8 cellular contexts compared by ENCODE assay signal in the genomic region with DNA sequence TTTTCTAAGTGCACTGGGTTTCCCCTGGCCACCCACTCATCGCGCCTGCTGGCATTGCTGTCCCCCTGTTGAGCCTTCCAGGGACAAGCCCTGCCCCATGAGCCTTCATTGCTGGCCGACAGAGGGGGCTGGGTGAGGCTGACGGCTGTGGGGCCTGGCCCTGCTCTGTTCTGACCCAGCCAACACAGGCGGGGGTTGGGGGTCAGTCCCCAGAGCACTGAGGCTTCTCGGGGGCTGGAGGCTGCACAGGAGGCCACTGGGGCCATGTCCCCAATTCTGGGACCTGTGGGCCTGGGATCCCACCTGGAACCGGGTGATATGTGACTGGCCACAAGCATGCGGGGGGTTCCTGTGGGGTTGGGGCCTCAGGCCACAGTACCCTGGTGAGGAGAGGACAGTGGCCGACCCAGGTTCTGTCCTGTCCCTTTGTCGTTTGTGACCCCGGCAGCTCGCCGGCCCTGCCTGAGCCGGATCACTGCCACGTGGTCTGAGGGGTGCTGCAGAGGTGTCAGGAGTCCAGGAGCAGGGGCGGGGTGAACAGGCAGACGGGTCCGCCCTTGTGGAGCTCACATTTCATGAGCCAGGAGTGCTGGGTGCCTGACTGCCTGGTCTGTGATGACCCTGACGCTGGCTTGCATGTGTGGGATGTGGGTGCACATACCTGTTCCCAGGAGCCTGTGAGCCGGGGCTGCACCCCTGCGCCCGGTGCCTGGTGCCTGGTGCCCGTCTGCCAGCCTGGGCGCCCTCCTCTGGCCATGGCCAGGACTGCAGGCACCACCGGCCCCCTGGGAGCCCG. TPM values are rescaled to one million over a fixed set of nuclear protein-coding genes. Genes with fewer than 3 reads are reported as not detected.
A peak's percentile ranks its signal among the peaks of the same experiment; 100 is the strongest.
DNase-seq lines count a peak whose midpoint lies in the region; ATAC-seq and TF ChIP-seq lines count a peak whose summit lies in the region.

No MANE protein-coding gene starts in this region.

- intact Hi-C loops in Panc1 (cut with micrococcal nuclease; ENCODE audit: unreplicated experiment) (loop anchor here (5.0 kb wide), 1 partner anchor 69 kb away; no protein-coding TSS in a partner anchor), spleen (cut with DNase I; ENCODE audit: low total_unique reads) (no loop called here)
- intact Hi-C loops in activated T-helper 2 cell treated with anti-CD3 and anti-CD28 coated beads, Interferon-gamma antibody, Interleukin-2, Interleukin-4, amounts not matched to agents 10 μg/mL and 5 μg/mL and 100 μg/mL, durations not matched to agents 14 hours and 24 hours and 36 hours (cut with micrococcal nuclease), result loop anchor here (2.0 kb wide), 1 partner anchor 68 kb away; no protein-coding TSS in a partner anchor

- POLR2A ChIA-PET in Panc1 (lab: Charles Lee), result no interaction called here

- H3K9me3 Mint-ChIP-seq in activated T-helper 2 cell treated with anti-CD3 and anti-CD28 coated beads, Interferon-gamma antibody, Interleukin-2, Interleukin-4, amounts not matched to agents 10 μg/mL and 5 μg/mL and 100 μg/mL, durations not matched to agents 14 hours and 24 hours and 36 hours, result no peaks in the 10 kb centered on the region
- H3K9me3 Mint-ChIP-seq in glutamatergic neuron (ENCODE audit: unreplicated experiment), result peaks cover 2% of the 10 kb centered on the region

- H3K36me3 Mint-ChIP-seq in activated T-helper 2 cell treated with anti-CD3 and anti-CD28 coated beads, Interferon-gamma antibody, Interleukin-2, Interleukin-4, amounts not matched to agents 10 μg/mL and 5 μg/mL and 100 μg/mL, durations not matched to agents 14 hours and 24 hours and 36 hours (ENCODE audit: low read depth), result peaks cover 8% of the 10 kb centered on the region
- no peaks in the 10 kb centered on the region for H3K36me3 Mint-ChIP-seq in glutamatergic neuron (ENCODE audit: unreplicated experiment)

- H3K4me1 ChIP-seq in Panc1 (ENCODE audit: control insufficient read depth, insufficient read depth, low read length) (peaks cover 13% of the 10 kb centered on the region), spleen (peaks cover 0 to 27% (median 15%) of the 10 kb centered on the region in 6 donors)

- no peak overlapping the region for H3K4me3 Mint-ChIP-seq in activated T-helper 2 cell treated with anti-CD3 and anti-CD28 coated beads, Interferon-gamma antibody, Interleukin-2, Interleukin-4, amounts not matched to agents 10 μg/mL and 5 μg/mL and 100 μg/mL, durations not matched to agents 14 hours and 24 hours and 36 hours (ENCODE audit: low read depth)
- no peak overlapping the region for H3K4me3 Mint-ChIP-seq in glutamatergic neuron (ENCODE audit: unreplicated experiment)

- no TSS peak for BruUV-seq in Panc1 (replicated peaks; lab: Mats Ljungman, UMichigan)

- peaks cover 5% of the 10 kb centered on the region for H3K27me3 Mint-ChIP-seq in activated T-helper 2 cell treated with anti-CD3 and anti-CD28 coated beads, Interferon-gamma antibody, Interleukin-2, Interleukin-4, amounts not matched to agents 10 μg/mL and 5 μg/mL and 100 μg/mL, durations not matched to agents 14 hours and 24 hours and 36 hours (ENCODE audit: low read depth)
- peaks cover 6% of the 10 kb centered on the region for H3K27me3 Mint-ChIP-seq in glutamatergic neuron (ENCODE audit: unreplicated experiment)

- no peak for TF ChIP-seq POLR2A in spleen (IDR thresholded peaks at IDR 0.05)

- H3K4me3 ChIP-seq in Panc1 (ENCODE audit: low read depth in 2 of 2, low read length in 2 of 2) (no peak overlapping the region), spleen (no peak overlapping the region)

- ATAC-seq in Panc1 (peak; percentile 61), HG02885 (IDR thresholded peaks at IDR 0.05; ENCODE audit: poor library complexity, unreplicated experiment) (no peak)

- TF ChIP-seq CTCF in Panc1 (IDR thresholded peaks at IDR 0.05), result peak; percentile 92
- peak; percentile 78 for TF ChIP-seq CTCF in glutamatergic neuron (IDR thresholded peaks at IDR 0.05; ENCODE audit: partially characterized antibody, unreplicated experiment)
- peak; percentile 56 to 88 (median 72) for TF ChIP-seq CTCF in spleen (IDR thresholded peaks at IDR 0.05 in 8 of 11, conservative IDR thresholded peaks at IDR 0.05 in 3 of 11)

- H3K36me3 ChIP-seq in Panc1 (ENCODE audit: control insufficient read depth, insufficient read depth, low read length) (no peaks in the 10 kb centered on the region), spleen (peaks cover 0 to 39% (median 33%) of the 10 kb centered on the region in 6 donors)

- CTCF ChIA-PET in Panc1 (lab: Charles Lee), result interaction anchor here (2.4 kb wide), 1 partner anchor 67 kb away, joined by 13 read pairs; no protein-coding TSS in a partner anchor

- H3K27ac Mint-ChIP-seq in activated T-helper 2 cell treated with anti-CD3 and anti-CD28 coated beads, Interferon-gamma antibody, Interleukin-2, Interleukin-4, amounts not matched to agents 10 μg/mL and 5 μg/mL and 100 μg/mL, durations not matched to agents 14 hours and 24 hours and 36 hours, result no peak overlapping the region
- H3K27ac Mint-ChIP-seq in glutamatergic neuron (ENCODE audit: unreplicated experiment), result no peak overlapping the region

- WGBS in spleen, 5 donors, result 42 to 64% (median 46%) methylated on average over 16 to 26 of the region's 26 CpGs

- H3K27me3 ChIP-seq in Panc1 (ENCODE audit: control insufficient read depth, insufficient read depth, low read length) (no peaks in the 10 kb centered on the region), spleen (replicated peaks in 1 of 7) (peaks cover 0 to 36% (median 18%) of the 10 kb centered on the region in 7 donors)

- H3K27ac ChIP-seq in Panc1 (ENCODE audit: low read length), result no peak overlapping the region
- H3K27ac ChIP-seq in spleen, result no peak overlapping the region

- no peaks in the 10 kb centered on the region for H3K4me1 Mint-ChIP-seq in activated T-helper 2 cell treated with anti-CD3 and anti-CD28 coated beads, Interferon-gamma antibody, Interleukin-2, Interleukin-4, amounts not matched to agents 10 μg/mL and 5 μg/mL and 100 μg/mL, durations not matched to agents 14 hours and 24 hours and 36 hours (ENCODE audit: low read depth)
- peaks cover 1% of the 10 kb centered on the region for H3K4me1 Mint-ChIP-seq in glutamatergic neuron (ENCODE audit: low read depth, unreplicated experiment)

- H3K9me3 ChIP-seq in Panc1 (ENCODE audit: control insufficient read depth, insufficient read depth, low read depth, low read length) (no peaks in the 10 kb centered on the region), spleen (no peaks in the 10 kb centered on the region)

- in situ Hi-C loops in Panc1 (cut with HindIII; ENCODE audit: low pct_unique_long_range_greater_than_20kb, low sequenced_read_pairs), result loop anchor here (25.0 kb wide), 1 partner anchor 96 kb away; no protein-coding TSS in a partner anchor

- DNase-seq in SHP77 (lab: John Stamatoyannopoulos, UW) (peak; percentile 49 to 65), SHP77 treated with DMSO at 0.1 percent for 48 hours (lab: John Stamatoyannopoulos, UW) (no peak), Panc1 (ENCODE audit: low read depth, low spot score) (no peak), glutamatergic neuron (peak; percentile 77), spleen (no peak), NCI-H1048 (lab: John Stamatoyannopoulos, UW) (no peak)
- peak; percentile 34 for DNase-seq in activated T-helper 2 cell treated with anti-CD3 and anti-CD28 coated beads, Interferon-gamma antibody, Interleukin-2, Interleukin-4, amounts not matched to agents 10 μg/mL and 5 μg/mL and 100 μg/mL, durations not matched to agents 14 hours and 24 hours and 36 hours (ENCODE audit: low spot score)

RNA-seq across cellular contexts. Expression of a gene that starts 2.1 kb away (rescaled TPM):
- total RNA-seq in Panc1 (2021; ENCODE audit: unreplicated experiment), result 0.23 TPM
- polyA plus RNA-seq in Panc1 (2012; ENCODE audit: insufficient read length), result not detected
- total RNA-seq in activated T-helper 2 cell treated with anti-CD3 and anti-CD28 coated beads, Interferon-gamma antibody, Interleukin-2, Interleukin-4, amounts not matched to agents 10 μg/mL and 5 μg/mL and 100 μg/mL, durations not matched to agents 14 hours and 24 hours and 36 hours, result not detected in 2 replicates
- total RNA-seq in glutamatergic neuron (ENCODE audit: unreplicated experiment), result 2.1 TPM
- total RNA-seq in spleen, result 1 to 10 TPM in 2 of 7 donors, under 1 TPM in 3, not detected in 2; 0.23 to 2.1 (median 0.77) TPM
- polyA plus RNA-seq in spleen, result under 1 TPM; 0.12 to 0.77 (median 0.43) TPM

RNA-seq across cellular contexts. Expression of a gene that starts 18.3 kb away (rescaled TPM):
- total RNA-seq in Panc1 (2021; ENCODE audit: unreplicated experiment) (110 TPM), glutamatergic neuron (ENCODE audit: unreplicated experiment) (93.6 TPM), spleen (100 to 1,000 TPM in 3 of 7 donors, 10 to 100 TPM in 4; 51.9 to 105 (median 91.7) TPM)
- 124 TPM for polyA plus RNA-seq in Panc1 (2012; ENCODE audit: insufficient read length)
- 93.8 and 94.4 TPM in 2 replicates for total RNA-seq in activated T-helper 2 cell treated with anti-CD3 and anti-CD28 coated beads, Interferon-gamma antibody, Interleukin-2, Interleukin-4, amounts not matched to agents 10 μg/mL and 5 μg/mL and 100 μg/mL, durations not matched to agents 14 hours and 24 hours and 36 hours
- polyA plus RNA-seq in spleen, result 100 to 1,000 TPM in 2 of 3 donors, 10 to 100 TPM in 1; 44.4 to 165 (median 112) TPM

RNA-seq across cellular contexts. Expression of a gene that starts 36.6 kb away (rescaled TPM):
- total RNA-seq in Panc1 (2021; ENCODE audit: unreplicated experiment) (5.5 TPM), glutamatergic neuron (ENCODE audit: unreplicated experiment) (183 TPM), spleen (not detected)
- polyA plus RNA-seq in Panc1 (2012; ENCODE audit: insufficient read length), result 3.2 TPM
- not detected in 2 replicates for total RNA-seq in activated T-helper 2 cell treated with anti-CD3 and anti-CD28 coated beads, Interferon-gamma antibody, Interleukin-2, Interleukin-4, amounts not matched to agents 10 μg/mL and 5 μg/mL and 100 μg/mL, durations not matched to agents 14 hours and 24 hours and 36 hours
- polyA plus RNA-seq in spleen, result under 1 TPM in 1 of 3 donors, not detected in 2; 0.09 TPM

RNA-seq across cellular contexts. Expression of a gene that starts 55.2 kb away (rescaled TPM):
- total RNA-seq in Panc1 (2021; ENCODE audit: unreplicated experiment), result 9.0 TPM
- 3.9 TPM for polyA plus RNA-seq in Panc1 (2012; ENCODE audit: insufficient read length)
- not detected in 2 replicates for total RNA-seq in activated T-helper 2 cell treated with anti-CD3 and anti-CD28 coated beads, Interferon-gamma antibody, Interleukin-2, Interleukin-4, amounts not matched to agents 10 μg/mL and 5 μg/mL and 100 μg/mL, durations not matched to agents 14 hours and 24 hours and 36 hours
- total RNA-seq in glutamatergic neuron (ENCODE audit: unreplicated experiment), result not detected
- 1 to 10 TPM in 3 of 7 donors, under 1 TPM in 2, not detected in 2; 0.40 to 1.3 (median 1.0) TPM for total RNA-seq in spleen
- 1 to 10 TPM; 1.1 to 2.9 (median 1.4) TPM for polyA plus RNA-seq in spleen

Comparison
In these comparisons a context has a peak if more than half of its experiments do, and no peak if none do; other contexts are left out.
1. DNase-seq: peak in SHP77 (2 of 2), activated T-helper 2 cell treated with anti-CD3 and anti-CD28 coated beads, Interferon-gamma antibody, Interleukin-2, Interleukin-4, amounts not matched to agents 10 μg/mL and 5 μg/mL and 100 μg/mL, durations not matched to agents 14 hours and 24 hours and 36 hours (single experiment) and glutamatergic neuron (single experiment); none in SHP77 treated with DMSO at 0.1 percent for 48 hours (single experiment), Panc1 (single experiment), spleen (single experiment) and NCI-H1048 (single experiment).
2. RNA of a gene that starts 36.6 kb away (total RNA-seq): 183 TPM in glutamatergic neuron (single experiment); 5.5 TPM in Panc1 (single experiment), not detected in activated T-helper 2 cell treated with anti-CD3 and anti-CD28 coated beads, Interferon-gamma antibody, Interleukin-2, Interleukin-4, amounts not matched to agents 10 μg/mL and 5 μg/mL and 100 μg/mL, durations not matched to agents 14 hours and 24 hours and 36 hours and not detected in spleen; every median in the first group is over 10 times any median in the second.
3. Peak in every context shown above with its lines, with median percentiles within 50 percentile points of each other: CTCF ChIP-seq.